In the genomic region with DNA sequence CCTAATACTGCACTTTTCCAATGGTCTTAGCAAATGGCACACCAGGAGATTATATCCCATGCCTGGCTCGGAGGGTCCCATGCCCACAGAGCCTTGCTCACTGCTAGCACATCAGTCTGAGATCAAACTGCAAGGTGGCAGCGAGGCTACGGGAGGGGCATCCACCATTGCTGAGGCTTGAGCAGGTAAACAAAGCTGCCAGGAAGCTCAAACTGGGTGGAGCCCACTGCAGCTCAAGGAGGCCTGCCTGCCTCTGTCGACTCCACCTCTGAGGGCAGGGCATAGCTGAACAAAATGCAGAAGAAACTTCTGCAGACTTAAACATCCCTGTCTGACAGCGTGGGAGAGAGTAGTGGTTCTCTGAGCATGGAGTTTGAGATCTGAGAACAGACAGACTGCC, we compare ENCODE assay signal across 8 cellular contexts. TPM values are rescaled to one million over a fixed set of nuclear protein-coding genes. Genes with fewer than 3 reads are reported as not detected.
"Had no signal": no experiment of that assay in that cellular context is flagged by ENCODE, and none has a peak within 500 bp of the region (broad histone marks: within the 10 kb centered on the region; RNA-seq: fewer than 3 reads in every experiment).

No MANE protein-coding gene starts in this region.

RNA-seq across cellular contexts. Expression of a gene that starts 2.9 kb away (rescaled TPM):
- total RNA-seq: LHCN-M2, MCF 10A, NCI-H460, OCI-LY7, PC-9, RPMI7951, SJCRH30, SK-MEL-5 had no signal
